12 cellular contexts compared by ENCODE assay signal in the genomic region with DNA sequence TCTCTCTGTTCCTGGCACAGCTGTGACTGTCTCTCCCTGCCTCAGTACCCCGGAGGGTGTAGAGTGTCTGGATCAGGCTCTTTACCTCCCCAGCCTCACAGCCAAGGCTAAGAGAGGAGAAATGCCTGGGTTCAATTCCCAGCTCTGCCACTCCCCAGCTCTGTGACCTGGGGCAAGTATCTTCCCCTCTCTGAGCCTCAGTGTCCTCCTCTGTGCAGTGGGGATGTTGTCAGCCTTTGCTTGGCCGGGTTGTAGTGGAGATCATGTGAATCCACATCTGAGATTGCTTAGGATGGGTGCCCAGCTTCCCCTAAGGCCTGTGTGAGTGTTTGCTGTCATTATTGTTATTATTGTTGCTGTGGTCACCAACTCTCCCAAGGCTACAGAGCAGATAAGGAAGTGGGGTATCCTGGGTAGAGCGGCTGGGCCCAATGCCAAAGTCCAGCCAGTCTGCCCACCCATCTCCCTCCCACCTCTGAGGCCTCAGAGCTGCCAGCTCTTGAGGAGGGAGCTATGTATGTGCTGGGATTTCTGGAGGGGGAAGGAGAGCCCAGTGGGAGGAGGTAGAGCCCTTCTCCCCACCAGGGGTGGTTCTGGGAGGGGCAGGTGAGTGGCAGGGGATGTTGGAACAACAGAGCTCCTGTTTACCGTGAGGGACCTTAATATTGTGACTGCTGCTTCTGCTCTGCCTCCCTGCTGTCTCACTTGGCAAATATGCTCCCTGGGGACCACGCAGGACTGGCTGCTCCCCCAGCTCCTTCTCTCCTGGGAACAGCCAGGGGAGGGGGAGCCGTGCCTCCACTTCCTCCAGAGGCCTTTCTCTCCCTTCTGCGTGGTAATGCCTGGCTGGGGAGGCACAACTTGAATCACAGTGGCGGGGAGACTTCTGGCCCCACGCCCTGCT.
DNase-seq lines count a peak whose midpoint lies in the region; ATAC-seq and TF ChIP-seq lines count a peak whose summit lies in the region.
"Had no signal": no experiment of that assay in that cellular context is flagged by ENCODE, and none has a peak within 500 bp of the region (broad histone marks: within the 10 kb centered on the region; RNA-seq: fewer than 3 reads in every experiment).

No MANE protein-coding gene starts in this region.

- 47 to 55% methylated on average over 7 to 9 of the region's 9 CpGs for WGBS in thyroid gland, 2 donors

- H3K27ac ChIP-seq in thyroid gland: no peak overlapping the region

- H3K9me3 ChIP-seq in thyroid gland: no peaks in the 10 kb centered on the region

- DNase-seq in NCI-H2227 (lab: John Stamatoyannopoulos, UW; ENCODE audit: unreplicated experiment) (peak; percentile 4), NCI-H2227 treated with DMSO at 0.1 percent for 48 hours (lab: John Stamatoyannopoulos, UW) (no peak), NCI-H226 (peak; percentile 47), fibroblast of pulmonary artery (ENCODE audit: low read depth) (peak; percentile 58), thyroid gland (peak; percentile 15 to 51), inferior parietal cortex (ENCODE audit: extremely low spot score) (no peak)
- DNase-seq in stimulated activated naive CD4-positive, alpha-beta T cell treated with Interleukin-2 at 50 U/mL for 16 hours (lab: John Stamatoyannopoulos, UW): no peak
- DNase-seq: activated T-cell treated with anti-CD3 and anti-CD28 coated beads, Interleukin-2, amount 50 U/mL, for 24 hours; hypothalamus; natural killer cell; NCI-H510A had no signal

- TF ChIP-seq POLR2A in thyroid gland (IDR thresholded peaks at IDR 0.05): no peak

- H3K4me1 ChIP-seq in thyroid gland: peaks cover 0 to 7% of the 10 kb centered on the region in 2 donors

- no peaks in the 10 kb centered on the region for H3K36me3 ChIP-seq in thyroid gland

- TF ChIP-seq CTCF in fibroblast of pulmonary artery (IDR thresholded peaks at IDR 0.05; ENCODE audit: low read length, missing control alignments): no peak
- TF ChIP-seq CTCF in thyroid gland (IDR thresholded peaks at IDR 0.05): no peak

- intact Hi-C loops in thyroid gland (cut with DNase I): no loop called here

- H3K27me3 ChIP-seq in thyroid gland: no peaks in the 10 kb centered on the region

- H3K4me3 ChIP-seq in fibroblast of pulmonary artery (replicated peaks; ENCODE audit: low read depth, low read length) (no peak overlapping the region), thyroid gland (replicated peaks in 1 of 3) (no peak overlapping the region)

- ATAC-seq in GM21723 (IDR thresholded peaks at IDR 0.05; ENCODE audit: unreplicated experiment): no peak
- ATAC-seq: natural killer cell had no signal

Comparison
In these comparisons a context has a peak if more than half of its experiments do, and no peak if none do; other contexts are left out.
1. DNase-seq: peak in NCI-H2227 (single experiment), NCI-H226 (single experiment), fibroblast of pulmonary artery (single experiment) and thyroid gland (2 of 2); none in NCI-H2227 treated with DMSO at 0.1 percent for 48 hours (single experiment), stimulated activated naive CD4-positive, alpha-beta T cell treated with Interleukin-2 at 50 U/mL for 16 hours (single experiment) and inferior parietal cortex (single experiment).